8 cellular contexts compared by ENCODE assay signal in genomic region chr4:12633058-12633651, GRCh38.
DNase-seq lines count a peak whose midpoint lies in the region; ATAC-seq and TF ChIP-seq lines count a peak whose summit lies in the region.

No MANE protein-coding gene starts in this region.

- peak overlapping the region in 1 of 2 experiments; percentile 41; a peak in 1 of 4 replicates for H3K4me3 ChIP-seq in SK-N-SH (ENCODE audit: low read depth in 2 of 2, low read length in 1 of 2)

- no peak overlapping the region for H3K27ac ChIP-seq in SK-N-SH (ENCODE audit: low read depth in 2 of 2, low read length in 1 of 2)

- no peak overlapping the region for H3K9ac ChIP-seq in SK-N-SH

- no peak overlapping the region for H2AFZ ChIP-seq in SK-N-SH (ENCODE audit: low read depth)

- ATAC-seq in HG02571 (IDR thresholded peaks at IDR 0.05; ENCODE audit: unreplicated experiment), result peak; percentile 89
- peak; percentile 54 for ATAC-seq in activated naive CD8-positive, alpha-beta T cell treated with anti-CD3 and anti-CD28 coated beads, Interleukin-2, amount 10 ng/mL, durations not matched to agents 7 days and 5 days (ENCODE audit: low read depth)
- peak; percentile 86 to 88 for ATAC-seq in left cardiac atrium

- H3K4me3 Mint-ChIP-seq in activated naive CD8-positive, alpha-beta T cell treated with anti-CD3 and anti-CD28 coated beads, Interleukin-2, amount 10 ng/mL, durations not matched to agents 7 days and 5 days, result no peak overlapping the region

- POLR2A ChIA-PET in SK-N-SH (lab: Yijun Ruan, JAX), result no interaction called here
- POLR2A ChIA-PET in activated naive CD8-positive, alpha-beta T cell treated with anti-CD3 and anti-CD28 coated beads, Interleukin-2, amount 10 ng/mL, durations not matched to agents 7 days and 5 days (lab: Charles Lee), result no interaction called here

- TF ChIP-seq EP300 in SK-N-SH (IDR thresholded peaks at IDR 0.05; ENCODE audit: borderline replicate concordance in 1 of 2, low read depth in 1 of 2, low read length in 1 of 2), result no peak

- H3K9me2 ChIP-seq in SK-N-SH, result no peaks in the 10 kb centered on the region

- peaks cover 2% of the 10 kb centered on the region for H3K9me3 Mint-ChIP-seq in activated naive CD8-positive, alpha-beta T cell treated with anti-CD3 and anti-CD28 coated beads, Interleukin-2, amount 10 ng/mL, durations not matched to agents 7 days and 5 days

- no peaks in the 10 kb centered on the region for H3K9me3 ChIP-seq in SK-N-SH

- peak; percentile 90 for TF ChIP-seq CTCF in GM13976 (IDR thresholded peaks at IDR 0.05; ENCODE audit: borderline replicate concordance, control extremely low read depth, extremely low read depth, insufficient read depth, missing control alignments)
- TF ChIP-seq CTCF in SK-N-SH (IDR thresholded peaks at IDR 0.05), result peak; percentile 79

- peak; percentile 94 for TF ChIP-seq RAD21 in SK-N-SH (IDR thresholded peaks at IDR 0.05; ENCODE audit: low read length)

- H3K27me3 Mint-ChIP-seq in activated naive CD8-positive, alpha-beta T cell treated with anti-CD3 and anti-CD28 coated beads, Interleukin-2, amount 10 ng/mL, durations not matched to agents 7 days and 5 days, result peaks cover 6% of the 10 kb centered on the region

- no peaks in the 10 kb centered on the region for H3K36me3 Mint-ChIP-seq in activated naive CD8-positive, alpha-beta T cell treated with anti-CD3 and anti-CD28 coated beads, Interleukin-2, amount 10 ng/mL, durations not matched to agents 7 days and 5 days

- in situ Hi-C loops in GM13976 (cut with MboI; ENCODE audit: low sequenced_read_pairs, unreplicated experiment), result no loop called here

- H3K27ac Mint-ChIP-seq in activated naive CD8-positive, alpha-beta T cell treated with anti-CD3 and anti-CD28 coated beads, Interleukin-2, amount 10 ng/mL, durations not matched to agents 7 days and 5 days, result no peak overlapping the region

- no peaks in the 10 kb centered on the region for H3K36me3 ChIP-seq in SK-N-SH (replicated peaks in 1 of 2; ENCODE audit: control insufficient read depth in 1 of 2, insufficient read depth in 2 of 2, low read length in 1 of 2)

- H3K79me2 ChIP-seq in SK-N-SH (ENCODE audit: insufficient read depth), result no peaks in the 10 kb centered on the region

- no peaks in the 10 kb centered on the region for H3F3A ChIP-seq in SK-N-SH (replicated peaks; ENCODE audit: insufficient read depth)

- CTCF ChIA-PET in SK-N-SH (lab: Yijun Ruan, JAX), result interaction anchor here (0.6 to 5.1 kb wide), 64 partner anchors 8 to 1010 kb away, joined by 3 to 43 read pairs (median 3); no protein-coding TSS in a partner anchor

- no peaks in the 10 kb centered on the region for H4K20me1 ChIP-seq in SK-N-SH (ENCODE audit: insufficient read depth)

- intact Hi-C loops in left cardiac atrium (cut with DNase I), result loop anchor here (5.0 to 10.0 kb wide), 3 partner anchors 458 to 866 kb away; no protein-coding TSS in a partner anchor

- DNase-seq in GM13976 (ENCODE audit: low spot score), result peak; percentile 38
- peak; percentile 78 for DNase-seq in NAMALWA (ENCODE audit: low spot score)
- DNase-seq in SK-N-SH, result peak; percentile 48
- peak; percentile 75 for DNase-seq in activated naive CD8-positive, alpha-beta T cell treated with anti-CD3 and anti-CD28 coated beads, Interleukin-2, amount 10 ng/mL, durations not matched to agents 7 days and 5 days
- peak; percentile 73 for DNase-seq in left cardiac atrium
- DNase-seq in renal cortical epithelial cell (ENCODE audit: low read depth), result peak; percentile 54
- DNase-seq in amniotic stem cell (lab: John Stamatoyannopoulos, UW), result no peak

- no peaks in the 10 kb centered on the region; a peak in 1 of 4 replicates for H3K4me1 ChIP-seq in SK-N-SH (ENCODE audit: control insufficient read depth in 1 of 2, insufficient read depth in 2 of 2, low read depth in 1 of 2, low read length in 1 of 2)

- 4% methylated on average over 15 of the region's 15 CpGs for WGBS in SK-N-SH (ENCODE audit: low lambda C conversion rate)

- H3K27me3 ChIP-seq in SK-N-SH (ENCODE audit: insufficient read depth), result no peaks in the 10 kb centered on the region

- no peak overlapping the region for H3K4me2 ChIP-seq in SK-N-SH

- H3K4me1 Mint-ChIP-seq in activated naive CD8-positive, alpha-beta T cell treated with anti-CD3 and anti-CD28 coated beads, Interleukin-2, amount 10 ng/mL, durations not matched to agents 7 days and 5 days, result peaks cover 2% of the 10 kb centered on the region

TF ChIP-seq in SK-N-SH, 30 proteins besides CTCF, POLR2A, EP300 and RAD21:
- no peak for TF ChIP-seq IRF3 (IDR thresholded peaks at IDR 0.05; ENCODE audit: low read depth, low read length)
- TF ChIP-seq POLR2AphosphoS5 (IDR thresholded peaks at IDR 0.05; ENCODE audit: low read depth, low read length), result no peak
- TF ChIP-seq SIN3A (IDR thresholded peaks at IDR 0.05; ENCODE audit: borderline replicate concordance, low read depth, low read length), result no peak
- TF ChIP-seq MAX (IDR thresholded peaks at IDR 0.05; ENCODE audit: low read depth), result no peak
- no peak for TF ChIP-seq TEAD4 (IDR thresholded peaks at IDR 0.05; ENCODE audit: borderline replicate concordance, insufficient read depth)
- peak; percentile 65; the same call in 1 of the 2 replicates for TF ChIP-seq SMC3 (IDR thresholded peaks at IDR 0.05; ENCODE audit: low read depth, low read length)
- TF ChIP-seq EZH2phosphoT487 (IDR thresholded peaks at IDR 0.05; ENCODE audit: borderline replicate concordance, low read depth), result no peak
- TF ChIP-seq NFIC (IDR thresholded peaks at IDR 0.05; ENCODE audit: borderline replicate concordance), result no peak
TF ChIP-seq in SK-N-SH: peak in this region for 1.
